Comparison of ENCODE assay signal across 8 cellular contexts in genomic region chr9:14846871-14847311, GRCh38.
DNase-seq lines count a peak whose midpoint lies in the region; ATAC-seq and TF ChIP-seq lines count a peak whose summit lies in the region.

No MANE protein-coding gene starts in this region.

- H3K36me3 ChIP-seq in OCI-LY3 (replicated peaks; ENCODE audit: low read depth, low read length) (no peaks in the 10 kb centered on the region), heart right ventricle (peaks cover 0 to 44% (median 0%) of the 10 kb centered on the region in 9 donors)

- peak; percentile 87 for TF ChIP-seq CTCF in OCI-LY3 (IDR thresholded peaks at IDR 0.05; ENCODE audit: low read depth, low read length)
- peak in 8 of 9 donors; percentile 8 to 74 (median 59) for TF ChIP-seq CTCF in heart right ventricle (IDR thresholded peaks at IDR 0.05)

- no peaks in the 10 kb centered on the region for H3K79me2 ChIP-seq in OCI-LY3 (ENCODE audit: low read length)

- H3K9me3 ChIP-seq in OCI-LY3 (ENCODE audit: insufficient read depth, low read length) (no peaks in the 10 kb centered on the region), heart right ventricle (no peaks in the 10 kb centered on the region)

- H3K27me3 ChIP-seq in OCI-LY3 (ENCODE audit: low read depth, low read length), result peaks cover 22% of the 10 kb centered on the region
- H3K27me3 ChIP-seq in heart right ventricle, result peaks cover 0 to 4% (median 0%) of the 10 kb centered on the region in 7 donors

- H3K4me3 ChIP-seq in OCI-LY3 (ENCODE audit: low read length), result no peak overlapping the region
- H3K4me3 ChIP-seq in heart right ventricle, result no peak overlapping the region

- 0 out of 2 replicates have a peak, but pooled peaks cover 3% of the 10 kb centered on the region for H3K4me1 ChIP-seq in OCI-LY3 (ENCODE audit: low read length)
- no peaks in the 10 kb centered on the region for H3K4me1 ChIP-seq in heart right ventricle

- ATAC-seq in GM19452 (IDR thresholded peaks at IDR 0.05; ENCODE audit: unreplicated experiment) (peak; percentile 99), HG03457 (IDR thresholded peaks at IDR 0.05; ENCODE audit: unreplicated experiment) (peak; percentile 98), heart right ventricle (peak in 4 of 8 donors; percentile 26 to 61 (median 31))

- intact Hi-C loops in heart right ventricle (cut with DNase I), result no loop called here

- 20% methylated on average over 3 of the region's 3 CpGs for WGBS in heart right ventricle, 2 donors

- no peaks in the 10 kb centered on the region for H4K20me1 ChIP-seq in OCI-LY3 (ENCODE audit: insufficient read depth, low read length)

- peak overlapping the region; percentile 84 for H2AFZ ChIP-seq in OCI-LY3 (ENCODE audit: low read depth, low read length)

- H3K27ac ChIP-seq in OCI-LY3 (ENCODE audit: low read length) (no peak overlapping the region), heart right ventricle (no peak overlapping the region)

- no peak overlapping the region for H3K9ac ChIP-seq in OCI-LY3 (ENCODE audit: low read length)

- H3K4me2 ChIP-seq in OCI-LY3 (ENCODE audit: low read length), result no peak overlapping the region

- DNase-seq in DMS 273 (lab: John Stamatoyannopoulos, UW; ENCODE audit: unreplicated experiment) (peak; percentile 88), activated T-helper 1 cell treated with Interleukin-2 at 50 U/mL for 16 hours (ENCODE audit: low read depth) (peak; percentile 6), heart right ventricle (peak; percentile 19 to 38), NCI-H128 (lab: John Stamatoyannopoulos, UW; ENCODE audit: unreplicated experiment) (no peak)
- peak; percentile 55 for DNase-seq in stimulated activated CD4-positive, alpha-beta T cell treated with anti-CD3 and anti-CD28 coated beads, Interleukin-12 subunit alpha, Interleukin-12 subunit beta, amount 100 ng/mL, for 4 hours
